23 cellular contexts compared by ENCODE assay signal in the genomic region with DNA sequence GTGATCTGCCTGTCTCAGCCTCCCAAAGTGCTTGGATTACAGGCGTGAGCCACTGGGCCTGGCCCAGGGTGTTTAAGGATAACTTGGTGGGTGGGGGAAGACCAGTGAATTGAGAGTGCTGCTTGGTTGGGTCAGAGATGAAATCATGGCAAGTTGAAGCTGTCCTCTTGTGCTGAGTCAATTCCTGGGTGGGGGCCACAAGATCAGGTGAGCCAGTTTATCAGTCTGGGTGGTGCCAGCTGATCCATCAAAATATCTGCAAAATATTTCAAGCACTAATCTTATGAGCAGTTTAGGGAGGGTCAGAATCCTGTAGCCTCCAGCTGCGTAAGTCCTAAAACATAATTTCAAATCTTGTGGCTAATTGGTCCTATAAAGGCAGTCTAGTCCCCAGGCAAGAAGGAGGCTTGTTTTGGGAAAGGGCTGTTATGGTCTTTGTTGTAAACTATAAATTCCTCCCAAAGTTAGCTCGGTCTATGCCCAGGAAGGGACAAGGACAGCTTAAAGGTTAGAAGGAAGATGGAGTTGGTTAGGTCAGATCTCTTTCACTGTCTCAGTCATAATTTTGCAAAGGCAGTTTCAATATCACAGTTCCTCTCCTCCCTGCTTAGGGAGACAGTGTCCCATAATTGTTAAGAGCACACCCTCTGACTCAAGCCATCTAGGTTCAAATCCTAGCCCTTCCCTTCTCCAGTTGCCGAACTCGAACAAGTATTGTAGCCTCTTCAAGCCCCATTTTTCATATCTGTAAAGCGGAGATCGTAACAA.
DNase-seq lines count a peak whose midpoint lies in the region; ATAC-seq, FAIRE-seq and TF ChIP-seq lines count a peak whose summit lies in the region.
"Had no signal": no experiment of that assay in that cellular context is flagged by ENCODE, and none has a peak within 500 bp of the region (broad histone marks: within the 10 kb centered on the region; RNA-seq: fewer than 3 reads in every experiment).

No MANE protein-coding gene starts in this region.

- no peak overlapping the region for H3K4me3 Mint-ChIP-seq in activated T-cell treated with anti-CD3 and anti-CD28 coated beads, Interleukin-2, amount 50 U/mL, for 24 hours
- no peak overlapping the region for H3K4me3 Mint-ChIP-seq in stimulated activated naive CD8-positive, alpha-beta T cell treated with anti-CD3 and anti-CD28 coated beads, Interleukin-15, Interleukin-2, amounts not matched to agents 100 ng/mL and 50 ng/mL, for 24 hours
- no peak overlapping the region for H3K4me3 Mint-ChIP-seq in glutamatergic neuron (ENCODE audit: unreplicated experiment)
- H3K4me3 Mint-ChIP-seq: CD4-positive, CD25-positive, alpha-beta regulatory T cell; effector memory CD8-positive, alpha-beta T cell had no signal

- intact Hi-C loops in PC-9 (cut with micrococcal nuclease; ENCODE audit: unreplicated experiment), result no loop called here

- dilution Hi-C loops in keratinocyte (cut with MboI; ENCODE audit: extremely low pct_ligation_motif_present, low sequenced_read_pairs), result no loop called here

- H2AFZ ChIP-seq in PC-9, result no peak overlapping the region
- peak overlapping the region; percentile 2 for H2AFZ ChIP-seq in keratinocyte (ENCODE audit: control insufficient read depth, low read length)

- FAIRE-seq in keratinocyte (lab: Jason Lieb, UNC), result peak; percentile 58
- FAIRE-seq: HepG2 had no signal

- no peaks in the 10 kb centered on the region for H3K36me3 Mint-ChIP-seq in activated T-cell treated with anti-CD3 and anti-CD28 coated beads, Interleukin-2, amount 50 U/mL, for 24 hours (ENCODE audit: low read depth)
- H3K36me3 Mint-ChIP-seq in stimulated activated naive CD8-positive, alpha-beta T cell treated with anti-CD3 and anti-CD28 coated beads, Interleukin-15, Interleukin-2, amounts not matched to agents 100 ng/mL and 50 ng/mL, for 24 hours (ENCODE audit: low read depth), result no peaks in the 10 kb centered on the region
- no peaks in the 10 kb centered on the region for H3K36me3 Mint-ChIP-seq in glutamatergic neuron (ENCODE audit: unreplicated experiment)
- H3K36me3 Mint-ChIP-seq: CD4-positive, CD25-positive, alpha-beta regulatory T cell had no signal

- H3K9me3 Mint-ChIP-seq in activated T-cell treated with anti-CD3 and anti-CD28 coated beads, Interleukin-2, amount 50 U/mL, for 24 hours, result no peaks in the 10 kb centered on the region
- H3K9me3 Mint-ChIP-seq in stimulated activated naive CD8-positive, alpha-beta T cell treated with anti-CD3 and anti-CD28 coated beads, Interleukin-15, Interleukin-2, amounts not matched to agents 100 ng/mL and 50 ng/mL, for 24 hours, result no peaks in the 10 kb centered on the region
- no peaks in the 10 kb centered on the region for H3K9me3 Mint-ChIP-seq in glutamatergic neuron (ENCODE audit: unreplicated experiment)
- H3K9me3 Mint-ChIP-seq: effector memory CD8-positive, alpha-beta T cell had no signal

- peaks cover 60% of the 10 kb centered on the region for H3K4me1 Mint-ChIP-seq in activated T-cell treated with anti-CD3 and anti-CD28 coated beads, Interleukin-2, amount 50 U/mL, for 24 hours (ENCODE audit: low read depth)
- peaks cover 62% of the 10 kb centered on the region for H3K4me1 Mint-ChIP-seq in stimulated activated naive CD8-positive, alpha-beta T cell treated with anti-CD3 and anti-CD28 coated beads, Interleukin-15, Interleukin-2, amounts not matched to agents 100 ng/mL and 50 ng/mL, for 24 hours (ENCODE audit: low read depth)
- no peaks in the 10 kb centered on the region for H3K4me1 Mint-ChIP-seq in glutamatergic neuron (ENCODE audit: low read depth, unreplicated experiment)

- H3K79me2 ChIP-seq in PC-9 (ENCODE audit: low read depth), result no peaks in the 10 kb centered on the region
- H3K79me2 ChIP-seq in keratinocyte (ENCODE audit: control insufficient read depth, insufficient read depth, low read length), result no peaks in the 10 kb centered on the region

- DNase-seq in activated T-cell treated with anti-CD3 and anti-CD28 coated beads, Interleukin-2, amount 50 U/mL, for 24 hours, result no peak
- DNase-seq in activated T-cell treated with anti-CD3 and anti-CD28 coated beads, Interleukin-2, amount 50 U/mL, for 1 hour, result no peak
- DNase-seq in PC-9, result no peak
- DNase-seq in keratinocyte (ENCODE audit: low read depth, low spot score), result no peak
- no peak for DNase-seq in NCI-H1436 treated with DMSO at 0.1 percent for 48 hours (lab: John Stamatoyannopoulos, UW)
- no peak for DNase-seq in glutamatergic neuron
- DNase-seq: activated CD4-positive, CD25-positive, alpha-beta regulatory T cell treated with anti-CD3 and anti-CD28 coated beads, Interleukin-2, amount 50 U/mL, for 72 hours; activated CD8-positive, alpha-beta memory T cell treated with anti-CD3 and anti-CD28 coated beads, Interleukin-2, amount 50 U/mL, for 4 hours; activated naive CD4-positive, alpha-beta T cell; CD4-positive, CD25-positive, alpha-beta regulatory T cell; DMS153; effector memory CD8-positive, alpha-beta T cell; GDM1; head of caudate nucleus; NCI-H1694; Peyer's patch; stimulated activated naive CD4-positive, alpha-beta T cell; upper lobe of right lung had no signal

- H3K4me1 ChIP-seq in PC-9 (replicated peaks; ENCODE audit: insufficient read depth) (peaks cover 14% of the 10 kb centered on the region), keratinocyte (ENCODE audit: control insufficient read depth, extremely low read depth, insufficient read depth, low read length) (peaks cover 41% of the 10 kb centered on the region)
- H3K4me1 ChIP-seq: Peyer's patch had no signal

- CTCF ChIA-PET in PC-9 (lab: Charles Lee), result no interaction called here

- no peak for ATAC-seq in GM19395 (IDR thresholded peaks at IDR 0.05; ENCODE audit: unreplicated experiment)
- ATAC-seq: effector memory CD8-positive, alpha-beta T cell; HepG2 had no signal

- TF ChIP-seq CTCF in PC-9 (conservative IDR thresholded peaks at IDR 0.05), result no peak
- TF ChIP-seq CTCF in keratinocyte (optimal IDR thresholded peaks at IDR 0.05 in 1 of 3, IDR thresholded peaks at IDR 0.05 in 1 of 3, conservative IDR thresholded peaks at IDR 0.05 in 1 of 3; ENCODE audit: extremely low read depth in 1 of 3, insufficient read depth in 2 of 3, low read length in 3 of 3), result no peak
- no peak for TF ChIP-seq CTCF in glutamatergic neuron (IDR thresholded peaks at IDR 0.05; ENCODE audit: partially characterized antibody, unreplicated experiment)

- no peaks in the 10 kb centered on the region for H4K20me1 ChIP-seq in PC-9 (ENCODE audit: insufficient read depth)
- H4K20me1 ChIP-seq in keratinocyte (ENCODE audit: control insufficient read depth, extremely low read depth, insufficient read depth, low read length), result no peaks in the 10 kb centered on the region

- H3K9ac ChIP-seq in keratinocyte (ENCODE audit: control insufficient read depth, extremely low read depth, insufficient read depth, low read length), result no peak overlapping the region

- H3K4me2 ChIP-seq in PC-9 (no peak overlapping the region), keratinocyte (ENCODE audit: control insufficient read depth, extremely low read depth, insufficient read depth, low read depth, low read length) (peak overlapping the region; percentile 47)

- no peaks in the 10 kb centered on the region for H3K9me1 ChIP-seq in keratinocyte (ENCODE audit: control insufficient read depth, extremely low read depth, insufficient read depth, low read length)

- peaks cover 3% of the 10 kb centered on the region; the same call in 1 of the 2 replicates for H3F3A ChIP-seq in PC-9 (ENCODE audit: insufficient read depth, low read depth)

- POLR2A ChIA-PET in PC-9 (lab: Charles Lee; ENCODE audit: unreplicated experiment), result no interaction called here

- H3K36me3 ChIP-seq in PC-9 (ENCODE audit: low read depth), result no peaks in the 10 kb centered on the region
- H3K36me3 ChIP-seq in keratinocyte (ENCODE audit: control insufficient read depth in 2 of 2, extremely low read depth in 1 of 2, insufficient read depth in 2 of 2, low read length in 2 of 2), result no peaks in the 10 kb centered on the region
- H3K36me3 ChIP-seq: ascending aorta, Peyer's patch, right atrium auricular region, upper lobe of right lung had no signal

- peak overlapping the region; percentile 20 for H3K27ac Mint-ChIP-seq in activated T-cell treated with anti-CD3 and anti-CD28 coated beads, Interleukin-2, amount 50 U/mL, for 24 hours
- peak overlapping the region; percentile 39 for H3K27ac Mint-ChIP-seq in stimulated activated naive CD8-positive, alpha-beta T cell treated with anti-CD3 and anti-CD28 coated beads, Interleukin-15, Interleukin-2, amounts not matched to agents 100 ng/mL and 50 ng/mL, for 24 hours
- H3K27ac Mint-ChIP-seq in glutamatergic neuron (ENCODE audit: unreplicated experiment), result no peak overlapping the region
- H3K27ac Mint-ChIP-seq: CD4-positive, CD25-positive, alpha-beta regulatory T cell; effector memory CD8-positive, alpha-beta T cell had no signal

- BruUV-seq in PC-9 (replicated peaks; lab: Mats Ljungman, UMichigan), result no TSS peak

- peaks cover 19% of the 10 kb centered on the region for H3K27me3 Mint-ChIP-seq in activated T-cell treated with anti-CD3 and anti-CD28 coated beads, Interleukin-2, amount 50 U/mL, for 24 hours
- H3K27me3 Mint-ChIP-seq in stimulated activated naive CD8-positive, alpha-beta T cell treated with anti-CD3 and anti-CD28 coated beads, Interleukin-15, Interleukin-2, amounts not matched to agents 100 ng/mL and 50 ng/mL, for 24 hours, result peaks cover 6% of the 10 kb centered on the region
- H3K27me3 Mint-ChIP-seq in glutamatergic neuron (ENCODE audit: unreplicated experiment), result no peaks in the 10 kb centered on the region

- H3K9me2 ChIP-seq in PC-9 (ENCODE audit: insufficient read depth), result no peaks in the 10 kb centered on the region

- H3K9me3 ChIP-seq in PC-9 (ENCODE audit: insufficient read depth, low read depth), result no peaks in the 10 kb centered on the region
- no peaks in the 10 kb centered on the region for H3K9me3 ChIP-seq in keratinocyte (ENCODE audit: control insufficient read depth, low read depth, low read length)
- H3K9me3 ChIP-seq: ascending aorta, Peyer's patch, right atrium auricular region, upper lobe of right lung had no signal

- H3K4me3 ChIP-seq in PC-9 (no peak overlapping the region), keratinocyte (ENCODE audit: control insufficient read depth in 2 of 3, extremely low read depth in 1 of 3, insufficient read depth in 2 of 3, low read depth in 1 of 3, low read length in 3 of 3) (no peak overlapping the region)
- H3K4me3 ChIP-seq: ascending aorta, Peyer's patch, right atrium auricular region, upper lobe of right lung had no signal

- H3K27me3 ChIP-seq in PC-9 (ENCODE audit: insufficient read depth, low read depth) (no peaks in the 10 kb centered on the region), keratinocyte (ENCODE audit: control insufficient read depth, extremely low read depth, insufficient read depth, low read length) (no peaks in the 10 kb centered on the region)
- H3K27me3 ChIP-seq: ascending aorta, Peyer's patch, right atrium auricular region, upper lobe of right lung had no signal

- H3K27ac ChIP-seq in PC-9, result peak overlapping the region; percentile 54; the same call in 1 of the 2 replicates
- H3K27ac ChIP-seq in keratinocyte (ENCODE audit: control insufficient read depth, insufficient read depth, low read length), result peak overlapping the region; percentile 75
- H3K27ac ChIP-seq: ascending aorta, Peyer's patch, right atrium auricular region, upper lobe of right lung had no signal
